20 cellular contexts compared by ENCODE assay signal in genomic region chr2:2326653-2327052, GRCh38. TPM values are rescaled to one million over a fixed set of nuclear protein-coding genes. Genes with fewer than 3 reads are reported as not detected.
DNase-seq lines count a peak whose midpoint lies in the region; TF ChIP-seq lines count a peak whose summit lies in the region.
"Had no signal": no experiment of that assay in that cellular context is flagged by ENCODE, and none has a peak within 500 bp of the region (broad histone marks: within the 10 kb centered on the region; RNA-seq: fewer than 3 reads in every experiment).

No MANE protein-coding gene starts in this region.

- TF ChIP-seq CTCF in dorsolateral prefrontal cortex (IDR thresholded peaks at IDR 0.05 in 54 of 56, conservative IDR thresholded peaks at IDR 0.05 in 2 of 56; ENCODE audit: low read depth in 1 of 56, partially characterized antibody in 56 of 56) = no peak

- peak overlapping the region in 45 of 59 donors; percentile 11 to 94 (median 82) for H3K27ac ChIP-seq in dorsolateral prefrontal cortex

- DNase-seq in NCI-H2107 treated with DMSO at 0.1 percent for 48 hours (lab: John Stamatoyannopoulos, UW; ENCODE audit: unreplicated experiment) = peak; percentile 46
- no peak for DNase-seq in NCI-H2107 (lab: John Stamatoyannopoulos, UW)
- peak; percentile 59 for DNase-seq in G401 (ENCODE audit: low spot score)
- peak; percentile 52 for DNase-seq in NCI-H345 treated with DMSO at 0.1 percent for 48 hours (lab: John Stamatoyannopoulos, UW; ENCODE audit: unreplicated experiment)
- no peak for DNase-seq in dorsolateral prefrontal cortex
- DNase-seq in superior temporal gyrus (ENCODE audit: extremely low spot score) = no peak
- DNase-seq in KBM-7 = no peak
- DNase-seq: CD4-positive, CD25-positive, alpha-beta regulatory T cell; GDM1; GOT3; KG1; MV-4-11; NCI-H1417 treated with DMSO at 0.1 percent for 48 hours; NCI-H2029 treated with DMSO at 0.1 percent for 48 hours; NCI-H226; NCI-H526 treated with DMSO at 0.1 percent for 48 hours; T-helper 9 cell had no signal

- peak overlapping the region in 53 of 59 donors; percentile 5 to 65 (median 50) for H3K4me3 ChIP-seq in dorsolateral prefrontal cortex

- in situ Hi-C loops in G401 (cut with HindIII; ENCODE audit: low sequenced_read_pairs) = no loop called here
- in situ Hi-C loops in KBM-7 (cut with MboI; ENCODE audit: low pct_unique_long_range_greater_than_20kb, low sequenced_read_pairs) = no loop called here

- intact Hi-C loops in dorsolateral prefrontal cortex (cut with DNase I) = no loop called here

- H3K27me3 ChIP-seq in dorsolateral prefrontal cortex = peaks cover 0 to 49% (median 4%) of the 10 kb centered on the region in 45 donors

RNA-seq across cellular contexts. Expression of gene MYT1L, which starts 4.4 kb away (rescaled TPM):
- not detected in 2 replicates for total RNA-seq in G401 (2014; rRNA removed; shearing (Covaris generic))
- 100 to 1,000 TPM; 106 to 440 (median 286) TPM for total RNA-seq in dorsolateral prefrontal cortex
- total RNA-seq: CD4-positive, CD25-positive, alpha-beta regulatory T cell; Daoy; HT1080; T-helper 1 cell treated with Interleukin-12 subunit alpha and Interleukin-12 subunit beta and Interleukin-4 antibody, amounts not matched to agents 30 ng/mL and 1 ng/mL, for 36 hours had no signal

Comparison
In these comparisons a context has a peak if more than half of its experiments do, and no peak if none do; other contexts are left out.
1. DNase-seq: peak in NCI-H2107 treated with DMSO at 0.1 percent for 48 hours (single experiment), G401 (single experiment) and NCI-H345 treated with DMSO at 0.1 percent for 48 hours (single experiment); none in NCI-H2107 (single experiment), dorsolateral prefrontal cortex (0 of 10), superior temporal gyrus (single experiment) and KBM-7 (single experiment).
2. RNA of gene MYT1L, which starts 4.4 kb away (total RNA-seq): 106 to 440 TPM in dorsolateral prefrontal cortex; not detected in G401; every median in the first group is over 100 times any median in the second.